1 cellular context compared by ENCODE assay signal in the genomic region with DNA sequence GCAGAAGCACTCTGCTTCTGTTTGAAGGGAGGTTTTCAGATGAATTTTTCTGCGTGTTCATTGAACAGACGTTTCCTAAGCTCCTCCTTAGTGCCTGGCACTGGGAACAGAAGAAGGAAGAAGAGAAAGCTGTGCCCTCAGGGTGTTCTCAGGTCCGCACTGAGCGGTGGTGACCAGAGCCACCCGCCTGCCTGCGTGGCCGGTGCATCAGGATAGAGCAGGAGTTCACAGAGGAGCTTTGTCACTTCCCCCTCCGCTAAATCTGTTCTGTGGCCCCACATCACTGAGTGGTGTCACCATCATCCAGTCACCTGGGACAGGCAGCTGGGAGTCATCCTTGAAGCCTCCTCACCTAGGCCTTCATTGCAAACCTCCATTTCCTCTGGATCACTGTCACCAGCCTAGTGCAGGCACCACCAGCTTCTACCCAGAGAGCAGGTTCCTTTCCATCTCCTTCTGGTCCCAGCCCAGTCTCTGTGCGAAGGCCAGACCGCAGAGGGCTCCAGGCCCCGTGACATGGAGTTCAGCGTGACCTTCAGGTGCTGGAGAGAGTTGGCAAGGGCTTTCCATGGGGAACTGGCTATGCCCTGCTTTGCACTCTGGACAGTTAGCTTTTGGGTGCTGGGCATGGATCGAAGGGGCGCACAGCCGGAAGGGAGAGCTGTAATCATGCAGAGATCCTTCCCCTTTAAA.
TF ChIP-seq lines count a peak whose summit lies in the region.

No MANE protein-coding gene starts in this region.

TF ChIP-seq in GM23338, 12 proteins besides CTCF, POLR2A, EP300 and RAD21:
- TF ChIP-seq CREB1 (CRISPR knock-in tag; IDR thresholded peaks at IDR 0.05; ENCODE audit: low read depth) (no peak), ZNF331 (CRISPR knock-in tag; IDR thresholded peaks at IDR 0.05; ENCODE audit: low read depth) (no peak), REST (IDR thresholded peaks at IDR 0.05; ENCODE audit: unreplicated experiment) (no peak), EZH2 (IDR thresholded peaks at IDR 0.05; ENCODE audit: low read depth, unreplicated experiment) (no peak), ZNF462 (CRISPR knock-in tag; IDR thresholded peaks at IDR 0.05) (no peak), JUNB (IDR thresholded peaks at IDR 0.05; ENCODE audit: unreplicated experiment) (no peak), EZH2phosphoT487 (IDR thresholded peaks at IDR 0.05; ENCODE audit: unreplicated experiment) (no peak), STAT1 (IDR thresholded peaks at IDR 0.05; ENCODE audit: unreplicated experiment) (no peak), POLR2AphosphoS5 (IDR thresholded peaks at IDR 0.05; ENCODE audit: low read depth) (no peak), NANOG (IDR thresholded peaks at IDR 0.05; ENCODE audit: borderline replicate concordance) (no peak), ZNF114 (CRISPR knock-in tag; IDR thresholded peaks at IDR 0.05) (no peak)
- TF ChIP-seq, protein P1, sequence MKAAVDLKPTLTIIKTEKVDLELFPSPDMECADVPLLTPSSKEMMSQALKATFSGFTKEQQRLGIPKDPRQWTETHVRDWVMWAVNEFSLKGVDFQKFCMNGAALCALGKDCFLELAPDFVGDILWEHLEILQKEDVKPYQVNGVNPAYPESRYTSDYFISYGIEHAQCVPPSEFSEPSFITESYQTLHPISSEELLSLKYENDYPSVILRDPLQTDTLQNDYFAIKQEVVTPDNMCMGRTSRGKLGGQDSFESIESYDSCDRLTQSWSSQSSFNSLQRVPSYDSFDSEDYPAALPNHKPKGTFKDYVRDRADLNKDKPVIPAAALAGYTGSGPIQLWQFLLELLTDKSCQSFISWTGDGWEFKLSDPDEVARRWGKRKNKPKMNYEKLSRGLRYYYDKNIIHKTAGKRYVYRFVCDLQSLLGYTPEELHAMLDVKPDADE (IDR thresholded peaks at IDR 0.05): no peak
